Comparison of ENCODE assay signal across 8 cellular contexts in the genomic region with DNA sequence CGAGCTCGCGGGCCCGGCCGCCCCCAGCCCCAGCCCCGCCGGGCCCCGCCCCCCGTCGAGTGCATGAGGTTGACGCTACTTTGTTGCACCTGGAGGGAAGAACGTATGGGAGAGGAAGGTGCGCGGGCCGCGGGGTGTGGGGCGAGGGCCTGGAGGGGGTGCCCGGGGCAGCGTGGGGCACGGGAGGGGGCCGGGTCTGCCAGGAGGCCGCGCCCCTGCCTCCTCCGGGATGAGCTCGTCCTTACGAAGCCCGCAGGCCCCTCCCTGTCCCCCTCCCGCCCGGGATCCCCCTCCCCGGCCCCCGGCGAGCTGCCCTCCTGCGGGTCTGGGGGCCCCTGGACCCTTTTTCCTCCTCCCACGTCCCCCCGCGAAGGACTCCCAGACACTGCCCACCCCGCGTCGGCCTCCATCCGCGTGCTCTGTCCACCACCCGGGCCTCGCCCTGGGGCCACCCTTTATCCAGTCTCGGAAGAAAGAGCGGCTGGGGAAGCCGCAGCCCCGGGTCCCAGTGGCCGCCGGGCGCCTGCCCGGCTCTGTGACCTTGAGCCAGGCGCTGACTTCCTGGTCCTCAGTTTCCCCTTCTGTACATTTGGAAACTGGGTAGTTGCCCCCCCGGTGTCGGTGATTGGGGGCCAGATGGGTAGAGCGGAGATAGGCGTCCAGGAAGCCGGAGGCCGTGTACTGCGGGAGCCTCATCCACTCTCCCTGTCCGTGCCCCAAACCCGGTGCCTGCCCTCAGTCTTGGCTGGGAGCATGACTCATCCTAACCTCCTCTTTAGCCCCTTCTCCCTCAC. TPM values are rescaled to one million over a fixed set of nuclear protein-coding genes. Genes with fewer than 3 reads are reported as not detected.
A peak's percentile ranks its signal among the peaks of the same experiment; 100 is the strongest.
DNase-seq lines count a peak whose midpoint lies in the region; ATAC-seq, FAIRE-seq and TF ChIP-seq lines count a peak whose summit lies in the region.

No MANE protein-coding gene starts in this region.

- peak overlapping the region; percentile 85 for H3K27ac ChIP-seq in RWPE1

- DNase-seq in COLO668 (lab: John Stamatoyannopoulos, UW; ENCODE audit: unreplicated experiment) = peak; percentile 76
- peak; percentile 69 for DNase-seq in HK-2 (ENCODE audit: unreplicated experiment)
- DNase-seq in RWPE1 (ENCODE audit: low spot score) = peak; percentile 60
- peak; percentile 30 for DNase-seq in bronchial epithelial cell (ENCODE audit: low read depth)
- no peak for DNase-seq in left lobe of liver (ENCODE audit: low spot score)
- no peak for DNase-seq in cerebellar nuclear complex (lab: John Stamatoyannopoulos, UW)

- H3K27ac Mint-ChIP-seq in stimulated activated memory B cell treated with anti-CD40 and anti-IgM and Interleukin-4, amounts not matched to agents 10 μg/mL and 1 μg/mL and 100 μg/mL, for 72 hours = peak overlapping the region; percentile 84

- no peak for FAIRE-seq in bronchial epithelial cell (lab: Jason Lieb, UNC)

- peaks cover 23% of the 10 kb centered on the region for H3K4me1 Mint-ChIP-seq in stimulated activated memory B cell treated with anti-CD40 and anti-IgM and Interleukin-4, amounts not matched to agents 10 μg/mL and 1 μg/mL and 100 μg/mL, for 72 hours

- peak; percentile 31 for ATAC-seq in GM19463 (IDR thresholded peaks at IDR 0.05; ENCODE audit: unreplicated experiment)
- peak; percentile 39 for ATAC-seq in left lobe of liver
- peak; percentile 83 for ATAC-seq in stimulated activated memory B cell treated with anti-CD40 and anti-IgM and Interleukin-4, amounts not matched to agents 10 μg/mL and 1 μg/mL and 100 μg/mL, for 72 hours

- H3K4me3 Mint-ChIP-seq in stimulated activated memory B cell treated with anti-CD40 and anti-IgM and Interleukin-4, amounts not matched to agents 10 μg/mL and 1 μg/mL and 100 μg/mL, for 72 hours = peak overlapping the region; percentile 84

- no peaks in the 10 kb centered on the region for H3K27me3 Mint-ChIP-seq in stimulated activated memory B cell treated with anti-CD40 and anti-IgM and Interleukin-4, amounts not matched to agents 10 μg/mL and 1 μg/mL and 100 μg/mL, for 72 hours

- CTCF ChIA-PET in RWPE1 (lab: Yijun Ruan, JAX) = interaction anchor here (1.6 kb wide), 1 partner anchor 122 kb away, joined by 7 read pairs; no protein-coding TSS in a partner anchor

- H3K36me3 Mint-ChIP-seq in stimulated activated memory B cell treated with anti-CD40 and anti-IgM and Interleukin-4, amounts not matched to agents 10 μg/mL and 1 μg/mL and 100 μg/mL, for 72 hours = peaks cover 27% of the 10 kb centered on the region

- POLR2A ChIA-PET in RWPE1 (lab: Yijun Ruan, JAX; ENCODE audit: low non-redundant PET) = no interaction called here

- peak overlapping the region; percentile 68 for H3K4me3 ChIP-seq in bronchial epithelial cell (ENCODE audit: low read depth, low read length)

- H3K27me3 ChIP-seq in bronchial epithelial cell (ENCODE audit: control insufficient read depth, insufficient read depth, low read length) = no peaks in the 10 kb centered on the region

- no peaks in the 10 kb centered on the region for H3K9me3 Mint-ChIP-seq in stimulated activated memory B cell treated with anti-CD40 and anti-IgM and Interleukin-4, amounts not matched to agents 10 μg/mL and 1 μg/mL and 100 μg/mL, for 72 hours

- peaks cover 5% of the 10 kb centered on the region for H3K36me3 ChIP-seq in bronchial epithelial cell (ENCODE audit: control insufficient read depth, insufficient read depth, low read length)

- TF ChIP-seq CTCF in RWPE1 (conservative IDR thresholded peaks at IDR 0.05; ENCODE audit: low read depth) = no peak
- no peak for TF ChIP-seq CTCF in bronchial epithelial cell (IDR thresholded peaks at IDR 0.05; ENCODE audit: insufficient read depth, low read length, severe bottlenecking)

RNA-seq across cellular contexts. Expression of a gene that starts 0.5 kb away (rescaled TPM):
- total RNA-seq in bronchial epithelial cell (11.6 and 16.6 TPM in 2 replicates), left lobe of liver (3.7 TPM)

RNA-seq across cellular contexts. Expression of a gene that starts 56.2 kb away (rescaled TPM):
- total RNA-seq in bronchial epithelial cell (under 0.01 TPM in 2 replicates), left lobe of liver (8.1 TPM)

Comparison
In these comparisons a context has a peak if more than half of its experiments do, and no peak if none do; other contexts are left out.
1. DNase-seq: peak in COLO668 (single experiment), HK-2 (single experiment), RWPE1 (single experiment) and bronchial epithelial cell (single experiment); none in left lobe of liver (single experiment) and cerebellar nuclear complex (0 of 2).
2. ATAC-seq: peak in every context shown above with its lines; median percentile 83 in stimulated activated memory B cell treated with anti-CD40 and anti-IgM and Interleukin-4, amounts not matched to agents 10 μg/mL and 1 μg/mL and 100 μg/mL, for 72 hours; 39 in left lobe of liver; 31 in GM19463.